1 cellular context compared by ENCODE assay signal in genomic region chr3:152195206-152195605, GRCh38.
TF ChIP-seq lines count a peak whose summit lies in the region.

No MANE protein-coding gene starts in this region.

TF ChIP-seq in SK-N-SH, 30 proteins besides CTCF, POLR2A, EP300 and RAD21 (continued from another document):
- TF ChIP-seq REST (IDR thresholded peaks at IDR 0.05; ENCODE audit: low read depth, low read length): no peak
- no peak for TF ChIP-seq IRF3 (IDR thresholded peaks at IDR 0.05; ENCODE audit: low read depth, low read length)
- no peak for TF ChIP-seq USF1 (IDR thresholded peaks at IDR 0.05; ENCODE audit: borderline replicate concordance, low read depth)
- TF ChIP-seq NFIC (IDR thresholded peaks at IDR 0.05; ENCODE audit: borderline replicate concordance): no peak
- TF ChIP-seq SMC3 (IDR thresholded peaks at IDR 0.05; ENCODE audit: low read depth, low read length): no peak
- TF ChIP-seq RFX5 (IDR thresholded peaks at IDR 0.05; ENCODE audit: low read length): no peak
- TF ChIP-seq MAX (IDR thresholded peaks at IDR 0.05; ENCODE audit: low read depth): no peak
- no peak for TF ChIP-seq SIN3A (IDR thresholded peaks at IDR 0.05; ENCODE audit: borderline replicate concordance, low read depth, low read length)
